In genomic region chr14:92986254-92987147, GRCh38 we compare ENCODE assay signal across 7 cellular contexts.
DNase-seq lines count a peak whose midpoint lies in the region; ATAC-seq and TF ChIP-seq lines count a peak whose summit lies in the region.

No MANE protein-coding gene starts in this region.

- H3K27ac ChIP-seq in IMR-90 (ENCODE audit: insufficient read depth, low read length): no peak overlapping the region
- H3K27ac ChIP-seq in liver (ENCODE audit: low read depth in 1 of 2, low read length in 2 of 2): peak overlapping the region; percentile 74 to 76
- H3K27ac ChIP-seq in upper lobe of left lung: peak overlapping the region; percentile 13 to 70 (median 57)
- peak overlapping the region in 2 of 4 donors; percentile 0 to 60 for H3K27ac ChIP-seq in Peyer's patch

- TF ChIP-seq CTCF in IMR-90 (conservative IDR thresholded peaks at IDR 0.05; ENCODE audit: low read depth, low read length): no peak
- no peak for TF ChIP-seq CTCF in liver (IDR thresholded peaks at IDR 0.05; ENCODE audit: low read depth, low read length, missing input control)
- TF ChIP-seq CTCF in upper lobe of left lung (IDR thresholded peaks at IDR 0.05): no peak
- no peak for TF ChIP-seq CTCF in Peyer's patch (IDR thresholded peaks at IDR 0.05)

- H3K27ac Mint-ChIP-seq in central memory CD8-positive, alpha-beta T cell (ENCODE audit: low read depth): peak overlapping the region; percentile 12

- in situ Hi-C loops in IMR-90 (cut with MboI; ENCODE audit: low sequenced_read_pairs): no loop called here

- no peak overlapping the region for H2AK5ac ChIP-seq in IMR-90 (ENCODE audit: low read depth, low read length)

- WGBS in IMR-90 (ENCODE audit: extremely low coverage in 2 of 2, insufficient read length in 1 of 2), 2 experiments: 88% methylated on average over 3 of the region's 6 CpGs; no CpG with 5 or more reads in 1 of the 2 experiments
- WGBS in liver: 68% methylated on average over 6 of the region's 6 CpGs
- 70 to 76% methylated on average over 4 to 6 of the region's 6 CpGs for WGBS in upper lobe of left lung, 2 donors

- TF ChIP-seq RAD21 in IMR-90 (IDR thresholded peaks at IDR 0.05; ENCODE audit: low read length): no peak
- TF ChIP-seq RAD21 in liver (IDR thresholded peaks at IDR 0.05): peak; percentile 48 to 53

- no peak overlapping the region for H3K56ac ChIP-seq in IMR-90 (ENCODE audit: extremely low read depth, insufficient read depth, low read length)

- H2AFZ ChIP-seq in IMR-90 (replicated peaks; ENCODE audit: low read length, poor library complexity): no peak overlapping the region

- H3K9ac ChIP-seq in IMR-90 (ENCODE audit: low read depth, low read length) (no peak overlapping the region), liver (ENCODE audit: low read depth in 1 of 2, low read length in 2 of 2) (peak overlapping the region in 1 of 2 donors; percentile 21)

- no TSS peak for BruUV-seq in IMR-90 (replicated peaks; lab: Mats Ljungman, UMichigan)

- no peaks in the 10 kb centered on the region for H3K36me3 ChIP-seq in IMR-90 (ENCODE audit: control insufficient read depth, insufficient read depth, low read length)
- no peaks in the 10 kb centered on the region for H3K36me3 ChIP-seq in liver (ENCODE audit: control insufficient read depth in 4 of 4, insufficient read depth in 3 of 4, low read depth in 1 of 4, low read length in 3 of 4)
- H3K36me3 ChIP-seq in upper lobe of left lung: peaks cover 0 to 9% (median 0%) of the 10 kb centered on the region in 4 donors
- peaks cover 0 to 29% (median 0%) of the 10 kb centered on the region in 3 donors for H3K36me3 ChIP-seq in Peyer's patch
- no peaks in the 10 kb centered on the region; the same call in 1 of the 2 replicates for H3K36me3 ChIP-seq in H7 (replicated peaks; ENCODE audit: control insufficient read depth, insufficient read depth, low read length)

- ATAC-seq in IMR-90 (ENCODE audit: low read depth): peak; percentile 69
- no peak for ATAC-seq in central memory CD8-positive, alpha-beta T cell (replicated peaks; ENCODE audit: extremely low read depth, poor library complexity, severe bottlenecking)
- ATAC-seq in upper lobe of left lung (ENCODE audit: low FRiP score in 2 of 2): peak; percentile 33 to 77

- H3K27me3 ChIP-seq in IMR-90 (ENCODE audit: control insufficient read depth, insufficient read depth, low read length): no peaks in the 10 kb centered on the region
- no peaks in the 10 kb centered on the region for H3K27me3 ChIP-seq in liver (ENCODE audit: control insufficient read depth in 4 of 4, insufficient read depth in 4 of 4, low read length in 3 of 4)
- H3K27me3 ChIP-seq in upper lobe of left lung: no peaks in the 10 kb centered on the region
- no peaks in the 10 kb centered on the region for H3K27me3 ChIP-seq in Peyer's patch
- no peaks in the 10 kb centered on the region for H3K27me3 ChIP-seq in H7 (ENCODE audit: control insufficient read depth, insufficient read depth, low read length)

- H3K9me1 ChIP-seq in IMR-90 (ENCODE audit: insufficient read depth, low read length): 0 out of 2 replicates have a peak, but pooled peaks cover 3% of the 10 kb centered on the region

- no peak overlapping the region; the same call in 1 of the 2 replicates for H3K4ac ChIP-seq in IMR-90 (ENCODE audit: low read depth, low read length)

- CTCF ChIA-PET in IMR-90 (lab: Yijun Ruan, JAX): interaction anchor here (1.2 kb wide), 1 partner anchor 24 kb away, joined by 3 read pairs; no protein-coding TSS in a partner anchor

- H3K9me3 ChIP-seq in IMR-90 (ENCODE audit: control insufficient read depth, insufficient read depth, low read length): no peaks in the 10 kb centered on the region
- H3K9me3 ChIP-seq in liver (ENCODE audit: control insufficient read depth in 4 of 4, low read length in 3 of 4): no peaks in the 10 kb centered on the region
- no peaks in the 10 kb centered on the region for H3K9me3 ChIP-seq in upper lobe of left lung
- H3K9me3 ChIP-seq in Peyer's patch: no peaks in the 10 kb centered on the region

- POLR2A ChIA-PET in IMR-90 (lab: Charles Lee; ENCODE audit: unreplicated experiment): no interaction called here

- no peak overlapping the region for H3K23ac ChIP-seq in IMR-90 (ENCODE audit: low read depth, low read length)

- no peaks in the 10 kb centered on the region for H4K20me1 ChIP-seq in IMR-90 (ENCODE audit: insufficient read depth, low read length)

- no peaks in the 10 kb centered on the region for H3K79me1 ChIP-seq in IMR-90 (ENCODE audit: low read depth in 1 of 2, low read length in 2 of 2)

- H2BK15ac ChIP-seq in IMR-90 (ENCODE audit: low read depth, low read length): no peak overlapping the region

- no peak overlapping the region for H4K8ac ChIP-seq in IMR-90 (ENCODE audit: low read depth in 2 of 2, low read length in 2 of 2)

- peak; percentile 70 for DNase-seq in IMR-90
- DNase-seq in central memory CD8-positive, alpha-beta T cell (ENCODE audit: low spot score in 2 of 2): no peak
- DNase-seq in upper lobe of left lung: peak in 1 of 2 donors; percentile 81
- no peak for DNase-seq in activated CD4-positive, alpha-beta T cell treated with anti-CD3 and anti-CD28 coated beads, Interleukin-2, amount 50 U/mL, for 1 hour
- no peak for DNase-seq in Peyer's patch
- no peak for DNase-seq in H7

- no peak for TF ChIP-seq EP300 in upper lobe of left lung (IDR thresholded peaks at IDR 0.05)

- H3K36me3 Mint-ChIP-seq in central memory CD8-positive, alpha-beta T cell (ENCODE audit: insufficient read depth): peaks cover 2% of the 10 kb centered on the region

- no peak overlapping the region for H4K91ac ChIP-seq in IMR-90 (ENCODE audit: insufficient read depth, low read depth, low read length)

- H3K18ac ChIP-seq in IMR-90 (ENCODE audit: low read depth, low read length): no peak overlapping the region

- H2BK20ac ChIP-seq in IMR-90 (ENCODE audit: low read depth, low read length): no peak overlapping the region

- H2BK5ac ChIP-seq in IMR-90 (ENCODE audit: low read depth, low read length, poor library complexity, severe bottlenecking): no peak overlapping the region

- H2BK120ac ChIP-seq in IMR-90 (ENCODE audit: low read depth, low read length): no peak overlapping the region

- H3K4me2 ChIP-seq in IMR-90 (ENCODE audit: low read depth, low read length): no peak overlapping the region

- no peaks in the 10 kb centered on the region for H3K27me3 Mint-ChIP-seq in central memory CD8-positive, alpha-beta T cell

- no peak overlapping the region for H2AK9ac ChIP-seq in IMR-90 (replicated peaks; ENCODE audit: low read depth, low read length, poor library complexity)

- peaks cover 2% of the 10 kb centered on the region; the same call in 1 of the 2 replicates for H3K4me1 ChIP-seq in IMR-90 (ENCODE audit: control insufficient read depth, insufficient read depth, low read length)
- H3K4me1 ChIP-seq in liver (ENCODE audit: control insufficient read depth in 4 of 4, insufficient read depth in 4 of 4, low read length in 3 of 4): peaks cover 11 to 39% (median 32%) of the 10 kb centered on the region in 4 donors
- H3K4me1 ChIP-seq in upper lobe of left lung: peaks cover 23 to 36% (median 30%) of the 10 kb centered on the region in 4 donors
- peaks cover 0 to 16% (median 2%) of the 10 kb centered on the region in 4 donors for H3K4me1 ChIP-seq in Peyer's patch

- dilution Hi-C loops in IMR-90 (cut with HindIII; ENCODE audit: low sequenced_read_pairs, unreplicated experiment): no loop called here

- no peak overlapping the region for H3K4me3 Mint-ChIP-seq in central memory CD8-positive, alpha-beta T cell

- H4K5ac ChIP-seq in IMR-90 (ENCODE audit: low read depth, low read length): no peak overlapping the region

- no peak overlapping the region for H3K4me3 ChIP-seq in IMR-90 (ENCODE audit: insufficient read depth, low read depth, low read length)
- no peak overlapping the region for H3K4me3 ChIP-seq in liver (ENCODE audit: low read depth in 1 of 3, low read length in 3 of 3)
- H3K4me3 ChIP-seq in upper lobe of left lung: no peak overlapping the region
- no peak overlapping the region for H3K4me3 ChIP-seq in Peyer's patch
- no peak overlapping the region for H3K4me3 ChIP-seq in H7 (ENCODE audit: insufficient read depth, low read depth, low read length)

- peaks cover 10% of the 10 kb centered on the region for H3K4me1 Mint-ChIP-seq in central memory CD8-positive, alpha-beta T cell

- intact Hi-C loops in IMR-90 (cut with micrococcal nuclease): no loop called here

- H3K9me3 Mint-ChIP-seq in central memory CD8-positive, alpha-beta T cell: no peaks in the 10 kb centered on the region

- no peak for TF ChIP-seq POLR2A in IMR-90 (IDR thresholded peaks at IDR 0.05; ENCODE audit: low read depth, low read length)
- TF ChIP-seq POLR2A in upper lobe of left lung (IDR thresholded peaks at IDR 0.05): no peak
- TF ChIP-seq POLR2A in Peyer's patch (IDR thresholded peaks at IDR 0.05): no peak

- H3K14ac ChIP-seq in IMR-90 (replicated peaks; ENCODE audit: low read depth, low read length): no peak overlapping the region

TF ChIP-seq in IMR-90, 13 proteins besides CTCF, POLR2A, EP300 and RAD21 (continues in another document):
- TF ChIP-seq MAZ (IDR thresholded peaks at IDR 0.05; ENCODE audit: borderline replicate concordance, low read depth, low read length) (no peak), MXI1 (IDR thresholded peaks at IDR 0.05; ENCODE audit: borderline replicate concordance, low read depth, low read length) (no peak)
- TF ChIP-seq, protein P1, sequence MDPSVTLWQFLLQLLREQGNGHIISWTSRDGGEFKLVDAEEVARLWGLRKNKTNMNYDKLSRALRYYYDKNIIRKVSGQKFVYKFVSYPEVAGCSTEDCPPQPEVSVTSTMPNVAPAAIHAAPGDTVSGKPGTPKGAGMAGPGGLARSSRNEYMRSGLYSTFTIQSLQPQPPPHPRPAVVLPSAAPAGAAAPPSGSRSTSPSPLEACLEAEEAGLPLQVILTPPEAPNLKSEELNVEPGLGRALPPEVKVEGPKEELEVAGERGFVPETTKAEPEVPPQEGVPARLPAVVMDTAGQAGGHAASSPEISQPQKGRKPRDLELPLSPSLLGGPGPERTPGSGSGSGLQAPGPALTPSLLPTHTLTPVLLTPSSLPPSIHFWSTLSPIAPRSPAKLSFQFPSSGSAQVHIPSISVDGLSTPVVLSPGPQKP (IDR thresholded peaks at IDR 0.05; ENCODE audit: borderline replicate concordance, low read depth, low read length): no peak

TF ChIP-seq in liver, 16 proteins besides CTCF, POLR2A, EP300 and RAD21 (continues in another document):
- TF ChIP-seq, protein P2, sequence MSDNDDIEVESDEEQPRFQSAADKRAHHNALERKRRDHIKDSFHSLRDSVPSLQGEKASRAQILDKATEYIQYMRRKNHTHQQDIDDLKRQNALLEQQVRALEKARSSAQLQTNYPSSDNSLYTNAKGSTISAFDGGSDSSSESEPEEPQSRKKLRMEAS (IDR thresholded peaks at IDR 0.05): peak; percentile 59
- TF ChIP-seq HNF4A (conservative IDR thresholded peaks at IDR 0.05): peak; percentile 76 to 80
